Comparison of ENCODE assay signal across 34 cellular contexts in the genomic region with DNA sequence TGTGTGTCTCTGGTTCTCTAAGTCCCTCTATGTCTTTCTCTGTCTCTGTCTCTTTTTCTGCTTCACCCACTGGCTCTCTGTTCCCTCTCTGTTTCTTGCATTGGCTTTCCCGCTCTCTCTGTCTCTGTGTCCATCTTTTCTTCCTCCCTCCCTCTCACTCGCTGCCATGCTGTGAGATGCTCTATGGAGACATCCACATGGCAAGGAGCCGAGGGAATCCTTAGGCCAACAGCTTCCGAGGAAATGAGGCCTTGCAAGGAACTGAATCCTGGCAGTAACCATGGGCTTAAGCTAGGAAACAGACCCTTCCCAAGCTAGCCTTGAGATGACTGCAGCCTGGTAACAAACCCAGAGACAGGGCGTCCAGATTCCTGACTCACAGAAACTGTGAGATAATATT.
"Had no signal": no experiment of that assay in that cellular context is flagged by ENCODE, and none has a peak within 500 bp of the region (broad histone marks: within the 10 kb centered on the region; RNA-seq: fewer than 3 reads in every experiment).

No MANE protein-coding gene starts in this region.

- H3K4me1 Mint-ChIP-seq: activated naive CD4-positive, alpha-beta T cell treated with anti-CD3 and anti-CD28 coated beads, Interleukin-2, amount 10 ng/mL, durations not matched to agents 7 days and 5 days; activated naive CD4-positive, alpha-beta T cell treated with anti-CD3 and anti-CD28 coated beads, Interleukin-2, amount 50 U/mL, for 24 hours; activated naive CD8-positive, alpha-beta T cell treated with anti-CD3 and anti-CD28 coated beads for 36 hours; activated naive CD8-positive, alpha-beta T cell treated with anti-CD3 and anti-CD28 coated beads, Interleukin-2, amount 10 ng/mL, durations not matched to agents 7 days and 5 days; activated naive CD8-positive, alpha-beta T cell treated with anti-CD3 and anti-CD28 coated beads, Interleukin-2, amount 50 U/mL, for 24 hours; activated T-helper 17 cell treated with anti-CD3 and anti-CD28 coated beads, Interleukin-2, amount 50 U/mL, for 72 hours; central memory CD8-positive, alpha-beta T cell had no signal

- H3K9me3 Mint-ChIP-seq: activated naive CD4-positive, alpha-beta T cell treated with anti-CD3 and anti-CD28 coated beads, Interleukin-2, amount 50 U/mL, for 24 hours; activated naive CD8-positive, alpha-beta T cell treated with anti-CD3 and anti-CD28 coated beads, Interleukin-2, amount 10 ng/mL, durations not matched to agents 7 days and 5 days; brain had no signal

- ATAC-seq: activated naive CD4-positive, alpha-beta T cell treated with anti-CD3 and anti-CD28 coated beads, Interleukin-2, amount 50 U/mL, for 72 hours; activated naive CD8-positive, alpha-beta T cell treated with anti-CD3 and anti-CD28 coated beads, Interleukin-2, amount 50 U/mL, for 24 hours; activated T-cell treated with anti-CD3 and anti-CD28 coated beads, Interleukin-2, amount 50 U/mL, for 4 hours; activated T-cell treated with anti-CD3 and anti-CD28 coated beads, Interleukin-2, amount 50 U/mL, for 72 hours; activated T-helper 17 cell treated with anti-CD3 and anti-CD28 coated beads, Interleukin-2, amount 50 U/mL, for 72 hours; body of pancreas had no signal

- DNase-seq: activated effector memory CD4-positive, alpha-beta T cell treated with anti-CD3 and anti-CD28 coated beads, Interleukin-2, amount 50 U/mL, for 16 hours; activated effector memory CD4-positive, alpha-beta T cell treated with Interleukin-2 at 50 U/mL for 16 hours; activated gamma-delta T cell; activated gamma-delta T cell treated with Interleukin-2 at 50 U/mL for 16 hours; activated naive CD4-positive, alpha-beta T cell; activated naive CD4-positive, alpha-beta T cell treated with anti-CD3 and anti-CD28 coated beads for 36 hours; activated naive CD4-positive, alpha-beta T cell treated with anti-CD3 and anti-CD28 coated beads, Interleukin-2, amount 10 ng/mL, durations not matched to agents 7 days and 5 days; activated naive CD4-positive, alpha-beta T cell treated with anti-CD3 and anti-CD28 coated beads, Interleukin-2, amount 50 U/mL, for 16 hours; activated naive CD4-positive, alpha-beta T cell treated with Interleukin-2 at 50 U/mL for 16 hours; activated naive CD8-positive, alpha-beta T cell treated with anti-CD3 and anti-CD28 coated beads for 36 hours; activated naive CD8-positive, alpha-beta T cell treated with anti-CD3 and anti-CD28 coated beads, Interleukin-2, amount 10 ng/mL, durations not matched to agents 7 days and 5 days; activated naive CD8-positive, alpha-beta T cell treated with anti-CD3 and anti-CD28 coated beads, Interleukin-2, amount 50 U/mL, for 24 hours; activated T-cell treated with anti-CD3 and anti-CD28 coated beads, Interleukin-2, amount 50 U/mL, for 1 hour; activated T-cell treated with anti-CD3 and anti-CD28 coated beads, Interleukin-2, amount 50 U/mL, for 24 hours; activated T-cell treated with anti-CD3 and anti-CD28 coated beads, Interleukin-2, amount 50 U/mL, for 4 hours; activated T-cell treated with anti-CD3 and anti-CD28 coated beads, Interleukin-2, amount 50 U/mL, for 48 hours; activated T-cell treated with anti-CD3 and anti-CD28 coated beads, Interleukin-2, amount 50 U/mL, for 72 hours; adrenal gland; amniotic stem cell; amygdala; anterior cingulate cortex; aorta; body of pancreas; brain microvascular endothelial cell; central memory CD4-positive, alpha-beta T cell; cerebellar nuclear complex had no signal

- H3K27ac Mint-ChIP-seq: activated naive CD4-positive, alpha-beta T cell treated with anti-CD3 and anti-CD28 coated beads for 36 hours; activated naive CD4-positive, alpha-beta T cell treated with anti-CD3 and anti-CD28 coated beads, Interleukin-2, amount 10 ng/mL, durations not matched to agents 7 days and 5 days; activated naive CD4-positive, alpha-beta T cell treated with anti-CD3 and anti-CD28 coated beads, Interleukin-2, amount 50 U/mL, for 24 hours; activated naive CD4-positive, alpha-beta T cell treated with anti-CD3 and anti-CD28 coated beads, Interleukin-2, amount 50 U/mL, for 72 hours; activated naive CD8-positive, alpha-beta T cell; activated naive CD8-positive, alpha-beta T cell treated with anti-CD3 and anti-CD28 coated beads for 36 hours; activated naive CD8-positive, alpha-beta T cell treated with anti-CD3 and anti-CD28 coated beads, Interleukin-2, amount 10 ng/mL, durations not matched to agents 7 days and 5 days; activated naive CD8-positive, alpha-beta T cell treated with anti-CD3 and anti-CD28 coated beads, Interleukin-2, amount 50 U/mL, for 24 hours; activated T-cell treated with anti-CD3 and anti-CD28 coated beads, Interleukin-2, amount 50 U/mL, for 24 hours; activated T-cell treated with anti-CD3 and anti-CD28 coated beads, Interleukin-2, amount 50 U/mL, for 72 hours; activated T-helper 1 cell treated with anti-CD3 and anti-CD28 coated beads, Interleukin-12 subunit alpha, Interleukin-12 subunit beta, Interleukin-2, Interleukin-4 antibody, amounts not matched to agents 30 ng/mL and 10 ng/mL and 1 ng/mL, durations not matched to agents 14 hours and 24 hours and 36 hours; activated T-helper 17 cell treated with anti-CD3 and anti-CD28 coated beads, Interleukin-2, amount 50 U/mL, for 72 hours; activated T-helper 2 cell treated with anti-CD3 and anti-CD28 coated beads, Interferon-gamma antibody, Interleukin-2, Interleukin-4, amounts not matched to agents 10 μg/mL and 5 μg/mL and 100 μg/mL, durations not matched to agents 14 hours and 24 hours and 36 hours; brain had no signal

- H3K36me3 Mint-ChIP-seq: activated naive CD4-positive, alpha-beta T cell treated with anti-CD3 and anti-CD28 coated beads, Interleukin-2, amount 10 ng/mL, durations not matched to agents 7 days and 5 days; activated naive CD4-positive, alpha-beta T cell treated with anti-CD3 and anti-CD28 coated beads, Interleukin-2, amount 50 U/mL, for 24 hours; activated naive CD8-positive, alpha-beta T cell; activated naive CD8-positive, alpha-beta T cell treated with anti-CD3 and anti-CD28 coated beads for 36 hours; activated naive CD8-positive, alpha-beta T cell treated with anti-CD3 and anti-CD28 coated beads, Interleukin-2, amount 10 ng/mL, durations not matched to agents 7 days and 5 days had no signal

- H3K4me3 Mint-ChIP-seq: activated naive CD4-positive, alpha-beta T cell treated with anti-CD3 and anti-CD28 coated beads for 36 hours; activated naive CD4-positive, alpha-beta T cell treated with anti-CD3 and anti-CD28 coated beads, Interleukin-2, amount 10 ng/mL, durations not matched to agents 7 days and 5 days; activated naive CD4-positive, alpha-beta T cell treated with anti-CD3 and anti-CD28 coated beads, Interleukin-2, amount 50 U/mL, for 24 hours; activated naive CD8-positive, alpha-beta T cell; activated naive CD8-positive, alpha-beta T cell treated with anti-CD3 and anti-CD28 coated beads for 36 hours; activated naive CD8-positive, alpha-beta T cell treated with anti-CD3 and anti-CD28 coated beads, Interleukin-2, amount 10 ng/mL, durations not matched to agents 7 days and 5 days; activated naive CD8-positive, alpha-beta T cell treated with anti-CD3 and anti-CD28 coated beads, Interleukin-2, amount 50 U/mL, for 24 hours; activated T-cell treated with anti-CD3 and anti-CD28 coated beads, Interleukin-2, amount 50 U/mL, for 24 hours; activated T-cell treated with anti-CD3 and anti-CD28 coated beads, Interleukin-2, amount 50 U/mL, for 4 hours; activated T-cell treated with anti-CD3 and anti-CD28 coated beads, Interleukin-2, amount 50 U/mL, for 72 hours; activated T-helper 1 cell treated with anti-CD3 and anti-CD28 coated beads, Interleukin-12 subunit alpha, Interleukin-12 subunit beta, Interleukin-2, Interleukin-4 antibody, amounts not matched to agents 30 ng/mL and 10 ng/mL and 1 ng/mL, durations not matched to agents 14 hours and 24 hours and 36 hours; activated T-helper 17 cell treated with anti-CD3 and anti-CD28 coated beads, Interleukin-2, amount 50 U/mL, for 72 hours; brain; central memory CD8-positive, alpha-beta T cell had no signal

- H3K27me3 Mint-ChIP-seq: activated naive CD4-positive, alpha-beta T cell treated with anti-CD3 and anti-CD28 coated beads, Interleukin-2, amount 10 ng/mL, durations not matched to agents 7 days and 5 days; activated naive CD4-positive, alpha-beta T cell treated with anti-CD3 and anti-CD28 coated beads, Interleukin-2, amount 50 U/mL, for 24 hours; activated naive CD8-positive, alpha-beta T cell; activated naive CD8-positive, alpha-beta T cell treated with anti-CD3 and anti-CD28 coated beads for 36 hours; activated naive CD8-positive, alpha-beta T cell treated with anti-CD3 and anti-CD28 coated beads, Interleukin-2, amount 10 ng/mL, durations not matched to agents 7 days and 5 days; activated T-cell treated with anti-CD3 and anti-CD28 coated beads, Interleukin-2, amount 50 U/mL, for 24 hours; activated T-helper 17 cell treated with anti-CD3 and anti-CD28 coated beads, Interleukin-2, amount 50 U/mL, for 72 hours; central memory CD8-positive, alpha-beta T cell had no signal
